Comparison of ENCODE assay signal across 1 cellular context in genomic region chr6:44253307-44254101, GRCh38.
TF ChIP-seq lines count a peak whose summit lies in the region.

No MANE protein-coding gene starts in this region.

TF ChIP-seq in H1, 55 proteins besides CTCF, POLR2A, EP300 and RAD21:
- TF ChIP-seq SP1 (IDR thresholded peaks at IDR 0.05; ENCODE audit: low read depth, low read length) (peak; percentile 46; the same call in 1 of the 2 replicates), SP4 (IDR thresholded peaks at IDR 0.05; ENCODE audit: low read length) (no peak)
